ENCODE assay signal across 7 cellular contexts in the genomic region with DNA sequence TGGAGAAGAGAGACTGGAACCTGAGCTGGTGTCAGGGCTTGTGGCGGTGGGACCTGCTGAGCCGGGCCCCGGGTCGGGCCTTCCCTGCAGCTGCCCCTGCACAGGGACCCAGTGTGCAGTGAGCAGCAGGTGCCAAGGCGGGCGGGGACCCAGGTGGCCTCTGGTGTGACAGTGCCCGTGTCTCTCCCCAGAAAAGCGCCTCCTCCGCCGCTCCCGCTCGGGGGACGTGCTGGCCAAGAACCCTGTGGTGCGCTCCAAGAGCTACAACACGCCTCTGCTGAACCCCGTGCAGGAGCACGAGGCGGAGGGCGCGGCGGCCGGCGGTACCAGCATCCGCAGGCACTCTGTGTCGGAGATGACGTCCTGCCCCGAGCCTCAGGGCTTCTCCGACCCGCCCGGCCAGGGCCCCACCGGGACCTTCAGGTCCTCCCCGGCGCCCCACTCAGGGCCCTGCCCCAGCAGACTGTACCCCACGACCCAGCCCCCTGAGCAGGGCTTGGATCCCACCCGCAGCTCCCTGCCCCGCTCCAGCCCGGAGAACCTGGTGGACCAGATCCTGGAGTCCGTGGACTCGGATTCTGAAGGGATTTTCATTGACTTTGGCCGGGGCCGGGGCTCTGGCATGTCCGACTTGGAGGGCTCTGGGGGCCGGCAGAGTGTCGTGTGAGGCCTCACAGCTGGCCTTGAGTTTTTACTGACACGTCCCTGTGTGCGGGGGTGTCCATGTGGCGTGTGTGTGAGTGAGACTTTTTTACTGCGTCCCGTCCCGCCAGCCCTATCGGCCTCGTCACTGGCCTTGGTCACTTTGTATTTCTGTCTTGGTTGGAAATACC. TPM values are rescaled to one million over a fixed set of nuclear protein-coding genes. Genes with fewer than 3 reads are reported as not detected.
"Had no signal": no experiment of that assay in that cellular context is flagged by ENCODE, and none has a peak within 500 bp of the region (broad histone marks: within the 10 kb centered on the region; RNA-seq: fewer than 3 reads in every experiment).

No MANE protein-coding gene starts in this region.

- H3K4me1 ChIP-seq: testis had no signal

- H3K27me3 ChIP-seq: testis, upper lobe of right lung had no signal

- FAIRE-seq: frontal cortex, TTC549 had no signal

- H3K36me3 ChIP-seq: upper lobe of right lung had no signal

- H3K4me3 ChIP-seq: testis, upper lobe of right lung had no signal

- H3K27ac ChIP-seq: testis, upper lobe of right lung had no signal

- H3K9me3 ChIP-seq: testis, upper lobe of right lung had no signal

- DNase-seq: cortex of kidney, natural killer cell, testis had no signal

RNA-seq across cellular contexts. Expression of gene ARHGAP8, which starts 15.6 kb away (rescaled TPM):
- total RNA-seq: lung microvascular endothelial cell had no signal
